ENCODE assay signal across 23 cellular contexts in genomic region chr14:79699206-79699605, GRCh38.
"Had no signal": no experiment of that assay in that cellular context is flagged by ENCODE, and none has a peak within 500 bp of the region (broad histone marks: within the 10 kb centered on the region; RNA-seq: fewer than 3 reads in every experiment).

No MANE protein-coding gene starts in this region.

- H3K27me3 Mint-ChIP-seq: stimulated activated memory B cell treated with anti-CD40 and anti-IgM and Interleukin-4, amounts not matched to agents 10 μg/mL and 1 μg/mL and 100 μg/mL, for 72 hours; stimulated activated naive CD8-positive, alpha-beta T cell treated with anti-CD3 and anti-CD28 coated beads, Interleukin-15, amount 100 ng/mL, for 72 hours; type B pancreatic cell had no signal

- ATAC-seq: natural killer cell; pancreas; sciatic nerve; stimulated activated memory B cell treated with anti-CD40 and anti-IgM and Interleukin-4, amounts not matched to agents 10 μg/mL and 1 μg/mL and 100 μg/mL, for 72 hours; stimulated activated naive CD8-positive, alpha-beta T cell treated with anti-CD3 and anti-CD28 coated beads, Interleukin-15, amount 100 ng/mL, for 72 hours; stimulated activated naive CD8-positive, alpha-beta T cell treated with anti-CD3 and anti-CD28 coated beads, Interleukin-15, Interleukin-2, amounts not matched to agents 100 U/mL and 50 U/mL, for 24 hours; upper lobe of right lung had no signal

- H3K27ac Mint-ChIP-seq: natural killer cell; nephron progenitor cell; stimulated activated memory B cell treated with anti-CD40 and anti-IgM and Interleukin-4, amounts not matched to agents 10 μg/mL and 1 μg/mL and 100 μg/mL, for 72 hours; stimulated activated naive CD8-positive, alpha-beta T cell treated with anti-CD3 and anti-CD28 coated beads, Interleukin-15, amount 100 ng/mL, for 72 hours; type B pancreatic cell had no signal

- H3K4me3 Mint-ChIP-seq: natural killer cell; nephron progenitor cell; neural crest cell; stimulated activated memory B cell treated with anti-CD40 and anti-IgM and Interleukin-4, amounts not matched to agents 10 μg/mL and 1 μg/mL and 100 μg/mL, for 72 hours; stimulated activated naive CD8-positive, alpha-beta T cell treated with anti-CD3 and anti-CD28 coated beads, Interleukin-15, amount 100 ng/mL, for 72 hours; type B pancreatic cell had no signal

- H3K9me3 Mint-ChIP-seq: nephron progenitor cell; neural crest cell; stimulated activated memory B cell treated with anti-CD40 and anti-IgM and Interleukin-4, amounts not matched to agents 10 μg/mL and 1 μg/mL and 100 μg/mL, for 72 hours had no signal

- DNase-seq: natural killer cell; nephron progenitor cell; nucleus accumbens; pancreas; retina; spleen; stimulated activated CD4-positive, alpha-beta T cell treated with anti-CD3 and anti-CD28 coated beads, Interleukin-12 subunit alpha, Interleukin-12 subunit beta, amount 100 ng/mL, for 4 hours; stimulated activated CD4-positive, alpha-beta T cell treated with anti-CD3 and anti-CD28 coated beads, Interleukin-1b, Interleukin-23, amount 100 ng/mL, for 48 hours; stimulated activated CD4-positive, alpha-beta T cell treated with anti-CD3 and anti-CD28 coated beads, Interleukin-4, amount 100 ng/mL, for 1 hour; stimulated activated CD4-positive, alpha-beta T cell treated with anti-CD3 and anti-CD28 coated beads, Interleukin-4, amount 100 ng/mL, for 4 hours; stimulated activated CD8-positive, alpha-beta memory T cell treated with anti-CD3 and anti-CD28 coated beads, Interleukin-4, amount 100 ng/mL, for 48 hours; stimulated activated naive CD4-positive, alpha-beta T cell; stimulated activated naive CD8-positive, alpha-beta T cell treated with anti-CD3 and anti-CD28 coated beads, Interleukin-15, amount 100 ng/mL, for 72 hours; stimulated activated naive CD8-positive, alpha-beta T cell treated with anti-CD3 and anti-CD28 coated beads, Interleukin-15, Interleukin-2, amounts not matched to agents 100 U/mL and 50 U/mL, for 24 hours; substantia nigra; testis; tibial artery; transverse colon; upper lobe of right lung had no signal

- H3K36me3 Mint-ChIP-seq: natural killer cell; stimulated activated memory B cell treated with anti-CD40 and anti-IgM and Interleukin-4, amounts not matched to agents 10 μg/mL and 1 μg/mL and 100 μg/mL, for 72 hours; type B pancreatic cell had no signal

- H3K4me1 Mint-ChIP-seq: natural killer cell; neural crest cell; stimulated activated memory B cell treated with anti-CD40 and anti-IgM and Interleukin-4, amounts not matched to agents 10 μg/mL and 1 μg/mL and 100 μg/mL, for 72 hours; stimulated activated naive CD8-positive, alpha-beta T cell treated with anti-CD3 and anti-CD28 coated beads, Interleukin-15, amount 100 ng/mL, for 72 hours had no signal
